ENCODE assay signal across 10 cellular contexts in the genomic region with DNA sequence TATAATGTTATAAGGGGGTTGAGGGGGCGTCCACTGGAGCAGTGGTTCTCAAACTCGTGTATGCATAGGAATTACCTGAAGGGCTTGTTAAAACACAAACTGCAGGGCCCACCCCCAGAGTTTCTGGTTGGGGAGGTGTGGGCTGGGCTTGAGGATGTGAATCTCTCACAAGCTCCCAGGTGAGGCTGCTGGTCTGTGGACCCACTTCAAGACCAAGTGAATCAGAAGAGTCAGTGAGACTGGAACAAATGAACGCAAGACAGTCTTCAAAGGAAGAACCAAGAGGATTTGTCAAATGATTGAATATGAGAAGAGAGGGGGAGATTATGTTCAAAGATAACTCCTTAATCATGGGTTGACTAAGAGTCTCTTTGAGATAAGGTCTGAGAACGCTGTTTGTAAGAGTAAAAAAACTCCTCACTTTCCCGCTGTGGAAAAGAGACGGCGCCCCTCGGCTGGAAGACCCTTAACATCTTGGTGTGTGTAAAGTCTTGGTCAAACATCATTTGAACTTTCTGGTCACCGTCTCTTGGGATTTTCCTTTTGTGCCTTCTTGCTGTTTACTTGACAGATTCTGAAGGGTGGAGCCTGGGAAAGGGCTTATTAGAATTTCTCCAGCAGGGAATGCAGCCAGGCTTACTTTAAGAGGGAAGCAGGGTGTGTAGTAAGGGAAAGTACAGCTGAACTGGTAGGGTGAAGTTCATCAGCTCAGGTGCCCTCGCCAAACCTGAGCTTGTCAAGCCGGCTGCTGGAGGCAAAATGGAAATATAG. TPM values are rescaled to one million over a fixed set of nuclear protein-coding genes. Genes with fewer than 3 reads are reported as not detected.
DNase-seq lines count a peak whose midpoint lies in the region; ATAC-seq and TF ChIP-seq lines count a peak whose summit lies in the region.
"Had no signal": no experiment of that assay in that cellular context is flagged by ENCODE, and none has a peak within 500 bp of the region (broad histone marks: within the 10 kb centered on the region; RNA-seq: fewer than 3 reads in every experiment).

No MANE protein-coding gene starts in this region.

- peak overlapping the region; percentile 65 for H3K27ac Mint-ChIP-seq in activated CD4-positive, alpha-beta T cell treated with anti-CD3 and anti-CD28 coated beads for 36 hours
- peak overlapping the region; percentile 82 for H3K27ac Mint-ChIP-seq in stimulated activated naive CD8-positive, alpha-beta T cell treated with anti-CD3 and anti-CD28 coated beads, Interleukin-15, Interleukin-2, amounts not matched to agents 100 ng/mL and 50 ng/mL, for 24 hours
- no peak overlapping the region for H3K27ac Mint-ChIP-seq in activated T-helper 1 cell treated with anti-CD3 and anti-CD28 coated beads, Interleukin-12 subunit alpha, Interleukin-12 subunit beta, Interleukin-2, Interleukin-4 antibody, amounts not matched to agents 30 ng/mL and 10 ng/mL and 1 ng/mL, durations not matched to agents 14 hours and 24 hours and 36 hours
- peak overlapping the region in 3 of 7 donors; percentile 17 to 64 (median 61) for H3K27ac Mint-ChIP-seq in CD14-positive monocyte

- no peaks in the 10 kb centered on the region for H3K36me3 ChIP-seq in ascending aorta
- H3K36me3 ChIP-seq in mucosa of stomach (ENCODE audit: control insufficient read depth, insufficient read depth, low read length) = no peaks in the 10 kb centered on the region

- peak; percentile 74 for DNase-seq in activated CD4-positive, alpha-beta T cell treated with anti-CD3 and anti-CD28 coated beads for 36 hours
- no peak for DNase-seq in activated CD4-positive, alpha-beta T cell treated with anti-CD3 and anti-CD28 coated beads, Interleukin-2, amount 50 U/mL, for 1 hour
- DNase-seq in ascending aorta (ENCODE audit: low spot score in 2 of 2) (no peak), CD14-positive monocyte (ENCODE audit: low spot score) (no peak), substantia nigra (lab: John Stamatoyannopoulos, UW) (no peak)
- DNase-seq in activated T-helper 1 cell treated with anti-CD3 and anti-CD28 coated beads, Interleukin-12 subunit alpha, Interleukin-12 subunit beta, Interleukin-2, Interleukin-4 antibody, amounts not matched to agents 30 ng/mL and 10 ng/mL and 1 ng/mL, durations not matched to agents 14 hours and 24 hours and 36 hours (ENCODE audit: low spot score) = no peak
- DNase-seq: 8988T had no signal

- H3K27me3 Mint-ChIP-seq in activated CD4-positive, alpha-beta T cell treated with anti-CD3 and anti-CD28 coated beads for 36 hours = no peaks in the 10 kb centered on the region
- H3K27me3 Mint-ChIP-seq in stimulated activated naive CD8-positive, alpha-beta T cell treated with anti-CD3 and anti-CD28 coated beads, Interleukin-15, Interleukin-2, amounts not matched to agents 100 ng/mL and 50 ng/mL, for 24 hours = no peaks in the 10 kb centered on the region
- no peaks in the 10 kb centered on the region for H3K27me3 Mint-ChIP-seq in activated T-helper 1 cell treated with anti-CD3 and anti-CD28 coated beads, Interleukin-12 subunit alpha, Interleukin-12 subunit beta, Interleukin-2, Interleukin-4 antibody, amounts not matched to agents 30 ng/mL and 10 ng/mL and 1 ng/mL, durations not matched to agents 14 hours and 24 hours and 36 hours (ENCODE audit: insufficient read depth)
- peaks cover 0 to 2% (median 0%) of the 10 kb centered on the region in 3 donors for H3K27me3 Mint-ChIP-seq in CD14-positive monocyte (ENCODE audit: low read depth in 3 of 3)

- no peak overlapping the region for H3K4me3 Mint-ChIP-seq in activated CD4-positive, alpha-beta T cell treated with anti-CD3 and anti-CD28 coated beads for 36 hours
- H3K4me3 Mint-ChIP-seq in stimulated activated naive CD8-positive, alpha-beta T cell treated with anti-CD3 and anti-CD28 coated beads, Interleukin-15, Interleukin-2, amounts not matched to agents 100 ng/mL and 50 ng/mL, for 24 hours = peak overlapping the region; percentile 41
- no peak overlapping the region for H3K4me3 Mint-ChIP-seq in activated T-helper 1 cell treated with anti-CD3 and anti-CD28 coated beads, Interleukin-12 subunit alpha, Interleukin-12 subunit beta, Interleukin-2, Interleukin-4 antibody, amounts not matched to agents 30 ng/mL and 10 ng/mL and 1 ng/mL, durations not matched to agents 14 hours and 24 hours and 36 hours
- H3K4me3 Mint-ChIP-seq in CD14-positive monocyte = no peak overlapping the region

- H3K4me3 ChIP-seq in ascending aorta (peak overlapping the region in 1 of 2 donors; percentile 11), mucosa of stomach (ENCODE audit: low read length) (no peak overlapping the region)
- H3K4me3 ChIP-seq: esophagus muscularis mucosa had no signal

- H3K9ac ChIP-seq in mucosa of stomach (ENCODE audit: low read length) = peak overlapping the region; percentile 9

- H3K4me1 ChIP-seq in ascending aorta = peaks cover 11 to 29% of the 10 kb centered on the region in 2 donors
- H3K4me1 ChIP-seq in mucosa of stomach (ENCODE audit: control insufficient read depth, insufficient read depth, low read length) = peaks cover 40% of the 10 kb centered on the region

- peak; percentile 70 for ATAC-seq in activated CD4-positive, alpha-beta T cell treated with anti-CD3 and anti-CD28 coated beads for 36 hours

- POLR2A ChIA-PET in activated CD4-positive, alpha-beta T cell treated with anti-CD3 and anti-CD28 coated beads for 36 hours (lab: Charles Lee) = no interaction called here

- H3K27ac ChIP-seq in ascending aorta (peak overlapping the region; percentile 1 to 38), substantia nigra (ENCODE audit: low read depth, low read length, poor library complexity, severe bottlenecking) (no peak overlapping the region)
- H3K27ac ChIP-seq: esophagus muscularis mucosa had no signal

- TF ChIP-seq CTCF in ascending aorta (IDR thresholded peaks at IDR 0.05) = no peak
- no peak for TF ChIP-seq CTCF in CD14-positive monocyte (IDR thresholded peaks at IDR 0.05)

- H3K27me3 ChIP-seq in ascending aorta = no peaks in the 10 kb centered on the region
- no peaks in the 10 kb centered on the region for H3K27me3 ChIP-seq in mucosa of stomach (ENCODE audit: control insufficient read depth, insufficient read depth, low read length)
- H3K27me3 ChIP-seq: esophagus muscularis mucosa had no signal

- no peaks in the 10 kb centered on the region for H3K9me3 ChIP-seq in ascending aorta
- no peaks in the 10 kb centered on the region for H3K9me3 ChIP-seq in mucosa of stomach (ENCODE audit: control insufficient read depth, low read length)
- H3K9me3 ChIP-seq: esophagus muscularis mucosa had no signal

- peaks cover 74% of the 10 kb centered on the region for H3K4me1 Mint-ChIP-seq in activated CD4-positive, alpha-beta T cell treated with anti-CD3 and anti-CD28 coated beads for 36 hours
- peaks cover 91% of the 10 kb centered on the region for H3K4me1 Mint-ChIP-seq in stimulated activated naive CD8-positive, alpha-beta T cell treated with anti-CD3 and anti-CD28 coated beads, Interleukin-15, Interleukin-2, amounts not matched to agents 100 ng/mL and 50 ng/mL, for 24 hours (ENCODE audit: low read depth)
- H3K4me1 Mint-ChIP-seq in activated T-helper 1 cell treated with anti-CD3 and anti-CD28 coated beads, Interleukin-12 subunit alpha, Interleukin-12 subunit beta, Interleukin-2, Interleukin-4 antibody, amounts not matched to agents 30 ng/mL and 10 ng/mL and 1 ng/mL, durations not matched to agents 14 hours and 24 hours and 36 hours (ENCODE audit: low read depth) = peaks cover 73% of the 10 kb centered on the region
- peaks cover 49% of the 10 kb centered on the region for H3K4me1 Mint-ChIP-seq in CD14-positive monocyte

- CTCF ChIA-PET in activated CD4-positive, alpha-beta T cell treated with anti-CD3 and anti-CD28 coated beads for 36 hours (lab: Charles Lee) = interaction anchor here (0.6 to 1.1 kb wide), 3 partner anchors 219 to 329 kb away, joined by 3 to 4 read pairs (median 3); no protein-coding TSS in a partner anchor

- intact Hi-C loops in activated CD4-positive, alpha-beta T cell treated with anti-CD3 and anti-CD28 coated beads for 36 hours (cut with DNase I, micrococcal nuclease) = loop anchor here (1.0 to 10.0 kb wide), 6 partner anchors 8 to 532 kb away; a partner anchor contains a TSS
- intact Hi-C loops in ascending aorta (cut with DNase I) (no loop called here), CD14-positive monocyte (cut with micrococcal nuclease) (no loop called here)
- intact Hi-C loops in activated T-helper 1 cell treated with anti-CD3 and anti-CD28 coated beads, Interleukin-12 subunit alpha, Interleukin-12 subunit beta, Interleukin-2, Interleukin-4 antibody, amounts not matched to agents 30 ng/mL and 10 ng/mL and 1 ng/mL, durations not matched to agents 14 hours and 24 hours and 36 hours (cut with micrococcal nuclease) = loop anchor here (1.0 kb wide), 1 partner anchor 8 kb away; no protein-coding TSS in a partner anchor

- H3K36me3 Mint-ChIP-seq in activated CD4-positive, alpha-beta T cell treated with anti-CD3 and anti-CD28 coated beads for 36 hours (ENCODE audit: low read depth) = peaks cover 16% of the 10 kb centered on the region
- H3K36me3 Mint-ChIP-seq in stimulated activated naive CD8-positive, alpha-beta T cell treated with anti-CD3 and anti-CD28 coated beads, Interleukin-15, Interleukin-2, amounts not matched to agents 100 ng/mL and 50 ng/mL, for 24 hours (ENCODE audit: low read depth) = peaks cover 19% of the 10 kb centered on the region
- H3K36me3 Mint-ChIP-seq in activated T-helper 1 cell treated with anti-CD3 and anti-CD28 coated beads, Interleukin-12 subunit alpha, Interleukin-12 subunit beta, Interleukin-2, Interleukin-4 antibody, amounts not matched to agents 30 ng/mL and 10 ng/mL and 1 ng/mL, durations not matched to agents 14 hours and 24 hours and 36 hours (ENCODE audit: low read depth) = peaks cover 7% of the 10 kb centered on the region
- peaks cover 17 to 22% of the 10 kb centered on the region in 2 donors for H3K36me3 Mint-ChIP-seq in CD14-positive monocyte

- no peaks in the 10 kb centered on the region for H3K9me3 Mint-ChIP-seq in activated CD4-positive, alpha-beta T cell treated with anti-CD3 and anti-CD28 coated beads for 36 hours (ENCODE audit: low read depth)
- no peaks in the 10 kb centered on the region for H3K9me3 Mint-ChIP-seq in stimulated activated naive CD8-positive, alpha-beta T cell treated with anti-CD3 and anti-CD28 coated beads, Interleukin-15, Interleukin-2, amounts not matched to agents 100 ng/mL and 50 ng/mL, for 24 hours
- H3K9me3 Mint-ChIP-seq in activated T-helper 1 cell treated with anti-CD3 and anti-CD28 coated beads, Interleukin-12 subunit alpha, Interleukin-12 subunit beta, Interleukin-2, Interleukin-4 antibody, amounts not matched to agents 30 ng/mL and 10 ng/mL and 1 ng/mL, durations not matched to agents 14 hours and 24 hours and 36 hours = no peaks in the 10 kb centered on the region
- no peaks in the 10 kb centered on the region for H3K9me3 Mint-ChIP-seq in CD14-positive monocyte

RNA-seq across cellular contexts. Expression of a gene that starts 5.3 kb away (rescaled TPM):
- total RNA-seq in activated CD4-positive, alpha-beta T cell treated with anti-CD3 and anti-CD28 coated beads for 36 hours = 10 to 100 TPM; 69.1 to 76.3 TPM
- 96.3 TPM for total RNA-seq in ascending aorta
- total RNA-seq in activated T-helper 1 cell treated with anti-CD3 and anti-CD28 coated beads, Interleukin-12 subunit alpha, Interleukin-12 subunit beta, Interleukin-2, Interleukin-4 antibody, amounts not matched to agents 30 ng/mL and 10 ng/mL and 1 ng/mL, durations not matched to agents 14 hours and 24 hours and 36 hours = 86.9 and 97.3 TPM in 2 replicates
- 10 to 100 TPM; 38.7 to 42.0 TPM for polyA plus RNA-seq in CD14-positive monocyte

Comparison
In these comparisons a context has a peak if more than half of its experiments do, and no peak if none do; other contexts are left out.
1. intact Hi-C loops: an anchor here in activated CD4-positive, alpha-beta T cell treated with anti-CD3 and anti-CD28 coated beads for 36 hours (1.0 to 10.0 kb wide) and activated T-helper 1 cell treated with anti-CD3 and anti-CD28 coated beads, Interleukin-12 subunit alpha, Interleukin-12 subunit beta, Interleukin-2, Interleukin-4 antibody, amounts not matched to agents 30 ng/mL and 10 ng/mL and 1 ng/mL, durations not matched to agents 14 hours and 24 hours and 36 hours (1.0 kb wide); none called in ascending aorta and CD14-positive monocyte.